In genomic region chr20:34312024-34312460, GRCh38 we compare ENCODE assay signal across 8 cellular contexts. TPM values are rescaled to one million over a fixed set of nuclear protein-coding genes. Genes with fewer than 3 reads are reported as not detected.
DNase-seq lines count a peak whose midpoint lies in the region; ATAC-seq and TF ChIP-seq lines count a peak whose summit lies in the region.

No MANE protein-coding gene starts in this region.

- no peak overlapping the region; the same call in 1 of the 2 replicates for H3K9ac ChIP-seq in DND-41 (ENCODE audit: low read depth, low read length)
- peak overlapping the region; percentile 59 for H3K9ac ChIP-seq in NT2/D1 (ENCODE audit: insufficient read length, low read depth)

- no peak for ATAC-seq in DND-41 (ENCODE audit: insufficient read depth, low read depth)
- ATAC-seq in gastroesophageal sphincter = peak; percentile 37
- ATAC-seq in HG03097 (IDR thresholded peaks at IDR 0.05; ENCODE audit: low FRiP score, unreplicated experiment) = no peak

- H3K79me2 ChIP-seq in DND-41 (ENCODE audit: insufficient read depth, low read length) = no peaks in the 10 kb centered on the region

- peaks cover 13% of the 10 kb centered on the region for H3K4me1 Mint-ChIP-seq in osteocyte (ENCODE audit: unreplicated experiment)

- H3K9me3 ChIP-seq in DND-41 (ENCODE audit: insufficient read depth, low read length, severe bottlenecking) (no peaks in the 10 kb centered on the region), NT2/D1 (ENCODE audit: insufficient read depth, low read length) (no peaks in the 10 kb centered on the region), gastroesophageal sphincter (no peaks in the 10 kb centered on the region), HAP-1 (no peaks in the 10 kb centered on the region)

- peak overlapping the region; percentile 62 for H3K4me3 Mint-ChIP-seq in osteocyte (ENCODE audit: unreplicated experiment)

- peaks cover 13% of the 10 kb centered on the region for H3K4me1 ChIP-seq in DND-41 (ENCODE audit: insufficient read depth, low read length)
- peaks cover 6% of the 10 kb centered on the region for H3K4me1 ChIP-seq in NT2/D1 (ENCODE audit: insufficient read depth, insufficient read length)
- peaks cover 0 to 19% (median 7%) of the 10 kb centered on the region in 3 donors for H3K4me1 ChIP-seq in gastroesophageal sphincter
- H3K4me1 ChIP-seq in HAP-1 = 0 out of 2 replicates have a peak, but pooled peaks cover 3% of the 10 kb centered on the region

- no peaks in the 10 kb centered on the region for H3K36me3 Mint-ChIP-seq in osteocyte (ENCODE audit: unreplicated experiment)

- no peaks in the 10 kb centered on the region for H3K27me3 ChIP-seq in DND-41 (ENCODE audit: insufficient read depth, low read length, poor library complexity)
- peaks cover 25% of the 10 kb centered on the region for H3K27me3 ChIP-seq in NT2/D1 (ENCODE audit: insufficient read depth, insufficient read length)
- H3K27me3 ChIP-seq in gastroesophageal sphincter = peaks cover 14% of the 10 kb centered on the region
- no peaks in the 10 kb centered on the region for H3K27me3 ChIP-seq in HAP-1 (ENCODE audit: low read depth)

- H3K36me3 ChIP-seq in DND-41 (ENCODE audit: insufficient read depth, low read length) = no peaks in the 10 kb centered on the region
- H3K36me3 ChIP-seq in NT2/D1 (ENCODE audit: insufficient read depth, insufficient read length, low read length) = no peaks in the 10 kb centered on the region
- no peaks in the 10 kb centered on the region for H3K36me3 ChIP-seq in gastroesophageal sphincter
- no peaks in the 10 kb centered on the region for H3K36me3 ChIP-seq in HAP-1 (replicated peaks)

- H3K27ac ChIP-seq in DND-41 (ENCODE audit: low read length) = no peak overlapping the region
- H3K27ac ChIP-seq in gastroesophageal sphincter = no peak overlapping the region

- H3K4me3 ChIP-seq in DND-41 (ENCODE audit: low read depth in 1 of 2, low read length in 2 of 2) (no peak overlapping the region; a peak in 1 of 4 replicates), NT2/D1 (ENCODE audit: insufficient read length, low read depth) (peak overlapping the region; percentile 22), gastroesophageal sphincter (peak overlapping the region in 1 of 2 donors; percentile 23), HAP-1 (no peak overlapping the region)

- no peak for DNase-seq in DND-41
- no peak for DNase-seq in NT2/D1 (ENCODE audit: low read depth, low spot score)
- no peak for DNase-seq in osteocyte (ENCODE audit: extremely low spot score, unreplicated experiment)
- DNase-seq in HAP-1 (ENCODE audit: low spot score in 2 of 2) = no peak
- DNase-seq in RPMI8226 = no peak
- DNase-seq in activated CD4-positive, CD25-positive, alpha-beta regulatory T cell (lab: John Stamatoyannopoulos, UW) = no peak

- TF ChIP-seq CTCF in DND-41 (IDR thresholded peaks at IDR 0.05; ENCODE audit: borderline replicate concordance, extremely low read depth, low read length, poor library complexity, severe bottlenecking) (no peak), gastroesophageal sphincter (IDR thresholded peaks at IDR 0.05) (no peak), osteocyte (IDR thresholded peaks at IDR 0.05) (no peak)

- peak overlapping the region; percentile 69 for H3K4me2 ChIP-seq in DND-41 (ENCODE audit: insufficient read depth, low read length)

- peak overlapping the region; percentile 85 for H2AFZ ChIP-seq in DND-41 (ENCODE audit: low read depth, low read length)

- H3K9me3 Mint-ChIP-seq in osteocyte (ENCODE audit: unreplicated experiment) = no peaks in the 10 kb centered on the region

- WGBS in gastroesophageal sphincter (ENCODE audit: low coverage in 1 of 2), 2 donors = 7 to 25% methylated on average over 3 to 5 of the region's 11 CpGs

- H3K27me3 Mint-ChIP-seq in osteocyte (ENCODE audit: unreplicated experiment) = no peaks in the 10 kb centered on the region

- TF ChIP-seq EP300 in gastroesophageal sphincter (IDR thresholded peaks at IDR 0.05) = no peak

- TF ChIP-seq POLR2A in gastroesophageal sphincter (IDR thresholded peaks at IDR 0.05) = no peak

- no peaks in the 10 kb centered on the region for H4K20me1 ChIP-seq in DND-41 (ENCODE audit: insufficient read depth, low read length)

- H3K27ac Mint-ChIP-seq in osteocyte (ENCODE audit: unreplicated experiment) = no peak overlapping the region

- in situ Hi-C loops in HAP-1 (cut with MboI; ENCODE audit: low sequenced_read_pairs) = loop anchor here (25.0 kb wide), 1 partner anchor 400 kb away; the partner anchor contains the start of gene TP53INP2

RNA-seq across cellular contexts. Expression of gene AHCY, which starts 8.9 kb away (rescaled TPM):
- total RNA-seq in gastroesophageal sphincter = 10 to 100 TPM; 50.4 to 71.5 (median 58.0) TPM
- 110 and 114 TPM in 2 replicates for total RNA-seq in osteocyte

RNA-seq across cellular contexts. Expression of gene ITCH, which starts 51.0 kb away (rescaled TPM):
- total RNA-seq in gastroesophageal sphincter (10 to 100 TPM; 59.5 to 75.5 (median 65.1) TPM), osteocyte (55.4 and 55.5 TPM in 2 replicates)
